7 cellular contexts compared by ENCODE assay signal in genomic region chr22:21817497-21817853, GRCh38. TPM values are rescaled to one million over a fixed set of nuclear protein-coding genes. Genes with fewer than 3 reads are reported as not detected.
A peak's percentile ranks its signal among the peaks of the same experiment; 100 is the strongest.
DNase-seq lines count a peak whose midpoint lies in the region; ATAC-seq and TF ChIP-seq lines count a peak whose summit lies in the region.
"Not testable (repeated sequence)": the region's sequence is repeated elsewhere in the genome, so short reads cannot be mapped to it uniquely, and the experiment has no call there.

No MANE protein-coding gene starts in this region.

- peak overlapping the region; percentile 26 for H3K4me3 ChIP-seq in HFF-Myc (replicated peaks; ENCODE audit: low read depth, low read length)
- not testable (repeated sequence) for H3K4me3 ChIP-seq in colonic mucosa, right atrium auricular region, smooth muscle cell

- not testable (repeated sequence) for TF ChIP-seq CTCF in HFF-Myc (IDR thresholded peaks at IDR 0.05; ENCODE audit: low read depth, low read length, missing control alignments); colonic mucosa (IDR thresholded peaks at IDR 0.05); right atrium auricular region (IDR thresholded peaks at IDR 0.05); smooth muscle cell (IDR thresholded peaks at IDR 0.05; ENCODE audit: borderline replicate concordance, insufficient read depth, poor library complexity, severe bottlenecking)

- peaks cover 70 to 81% (median 76%) of the 10 kb centered on the region in 3 donors for H3K4me1 Mint-ChIP-seq in T-cell
- H3K4me1 Mint-ChIP-seq in activated naive CD4-positive, alpha-beta T cell treated with anti-CD3 and anti-CD28 coated beads for 36 hours (ENCODE audit: low read depth): peaks cover 62% of the 10 kb centered on the region
- H3K4me1 Mint-ChIP-seq in naive thymus-derived CD8-positive, alpha-beta T cell: peaks cover 33 to 86% (median 71%) of the 10 kb centered on the region in 4 donors

- H3K9ac ChIP-seq in colonic mucosa (ENCODE audit: low read depth in 2 of 2, low read length in 2 of 2): not testable (repeated sequence)
- peak overlapping the region; percentile 71 for H3K9ac ChIP-seq in smooth muscle cell (ENCODE audit: low read depth)

- ATAC-seq in T-cell (replicated peaks in 1 of 4); naive thymus-derived CD8-positive, alpha-beta T cell: not testable (repeated sequence)

- intact Hi-C loops in activated naive CD4-positive, alpha-beta T cell treated with anti-CD3 and anti-CD28 coated beads for 36 hours (cut with micrococcal nuclease); colonic mucosa (cut with DNase I): not testable (repeated sequence)

- not testable (repeated sequence) for H3K27me3 Mint-ChIP-seq in T-cell; activated naive CD4-positive, alpha-beta T cell treated with anti-CD3 and anti-CD28 coated beads for 36 hours (ENCODE audit: low read depth); naive thymus-derived CD8-positive, alpha-beta T cell

- H3K27ac ChIP-seq in colonic mucosa: peak overlapping the region; percentile 49
- H3K27ac ChIP-seq in right atrium auricular region: peak overlapping the region; percentile 24 to 72
- peak overlapping the region; percentile 92 for H3K27ac ChIP-seq in smooth muscle cell (ENCODE audit: low read depth)

- H3K4me2 ChIP-seq in smooth muscle cell: peak overlapping the region; percentile 38

- H2AFZ ChIP-seq in smooth muscle cell (ENCODE audit: low read depth): not testable (repeated sequence)

- peak overlapping the region; percentile 69 to 72 (median 70) for H3K4me3 Mint-ChIP-seq in T-cell
- not testable (repeated sequence) for H3K4me3 Mint-ChIP-seq in activated naive CD4-positive, alpha-beta T cell treated with anti-CD3 and anti-CD28 coated beads for 36 hours
- H3K4me3 Mint-ChIP-seq in naive thymus-derived CD8-positive, alpha-beta T cell: peak overlapping the region; percentile 58 to 87 (median 80)

- CTCF ChIA-PET in T-cell (lab: Charles Lee): not testable (repeated sequence)
- CTCF ChIA-PET in activated naive CD4-positive, alpha-beta T cell treated with anti-CD3 and anti-CD28 coated beads for 36 hours (lab: Charles Lee): interaction anchor here (0.7 kb wide), 1 partner anchor 24 kb away, joined by 3 read pairs; no protein-coding TSS in a partner anchor

- H3F3A ChIP-seq in smooth muscle cell (ENCODE audit: low read depth): not testable (repeated sequence)

- H3K9me3 ChIP-seq in colonic mucosa; right atrium auricular region; smooth muscle cell (replicated peaks; ENCODE audit: low read depth): not testable (repeated sequence)

- not testable (repeated sequence) for H3K36me3 ChIP-seq in colonic mucosa; right atrium auricular region; smooth muscle cell (ENCODE audit: low read depth)

- peaks cover 98% of the 10 kb centered on the region for H4K20me1 ChIP-seq in smooth muscle cell (ENCODE audit: low read depth)

- peaks cover 12% of the 10 kb centered on the region for H3K4me1 ChIP-seq in colonic mucosa
- peaks cover 0 to 60% of the 10 kb centered on the region in 2 donors for H3K4me1 ChIP-seq in right atrium auricular region
- H3K4me1 ChIP-seq in smooth muscle cell (ENCODE audit: low read depth): peaks cover 15% of the 10 kb centered on the region

- H3K27me3 ChIP-seq in colonic mucosa; right atrium auricular region; smooth muscle cell (ENCODE audit: low read depth): not testable (repeated sequence)

- H3K79me2 ChIP-seq in smooth muscle cell (ENCODE audit: low read depth): peaks cover 81% of the 10 kb centered on the region

- POLR2A ChIA-PET in T-cell (lab: Charles Lee): not testable (repeated sequence)
- POLR2A ChIA-PET in naive thymus-derived CD8-positive, alpha-beta T cell (lab: Charles Lee): interaction anchor here (0.6 to 1.3 kb wide), 5 partner anchors 43 to 1767 kb away, joined by 3 to 8 read pairs (median 3); partner anchors contain the start of genes MAPK1 and YPEL1

- peak overlapping the region; percentile 97 to 98 for H3K27ac Mint-ChIP-seq in T-cell
- peak overlapping the region; percentile 73 for H3K27ac Mint-ChIP-seq in activated naive CD4-positive, alpha-beta T cell treated with anti-CD3 and anti-CD28 coated beads for 36 hours
- peak overlapping the region; percentile 93 to 100 (median 97) for H3K27ac Mint-ChIP-seq in naive thymus-derived CD8-positive, alpha-beta T cell

- H3K9me3 Mint-ChIP-seq in T-cell; activated naive CD4-positive, alpha-beta T cell treated with anti-CD3 and anti-CD28 coated beads for 36 hours; naive thymus-derived CD8-positive, alpha-beta T cell: not testable (repeated sequence)

- not testable (repeated sequence) for DNase-seq in HFF-Myc (ENCODE audit: extremely low read depth, low read depth); T-cell; activated naive CD4-positive, alpha-beta T cell treated with anti-CD3 and anti-CD28 coated beads for 36 hours; colonic mucosa; right atrium auricular region (ENCODE audit: low spot score); naive thymus-derived CD8-positive, alpha-beta T cell; smooth muscle cell (lab: John Stamatoyannopoulos, UW; ENCODE audit: unreplicated experiment)

- WGBS in smooth muscle cell (ENCODE audit: low lambda C conversion rate): 97% methylated on average over 3 of the region's 3 CpGs

- peaks cover 10% of the 10 kb centered on the region for H3K36me3 Mint-ChIP-seq in T-cell
- H3K36me3 Mint-ChIP-seq in activated naive CD4-positive, alpha-beta T cell treated with anti-CD3 and anti-CD28 coated beads for 36 hours (ENCODE audit: low read depth); naive thymus-derived CD8-positive, alpha-beta T cell: not testable (repeated sequence)

RNA-seq across cellular contexts. Expression of gene MAPK1, which starts 50.0 kb away (rescaled TPM):
- total RNA-seq in T-cell: 100 to 1,000 TPM in 4 of 5 donors, 10 to 100 TPM in 1; 85.0 to 114 (median 110) TPM
- total RNA-seq in activated naive CD4-positive, alpha-beta T cell treated with anti-CD3 and anti-CD28 coated beads for 36 hours: 10 to 100 TPM; 74.0 to 82.6 TPM
- 100 to 1,000 TPM; 140 to 147 TPM for total RNA-seq in colonic mucosa
- 10 to 100 TPM; 39.7 to 42.6 TPM for total RNA-seq in right atrium auricular region
- 100 to 1,000 TPM; 119 TPM for total RNA-seq in naive thymus-derived CD8-positive, alpha-beta T cell
- 10 to 100 TPM; 62.9 to 92.8 (median 78.9) TPM for polyA plus RNA-seq in naive thymus-derived CD8-positive, alpha-beta T cell
- 57.1 and 69.3 TPM in 2 replicates for total RNA-seq in smooth muscle cell
- polyA plus RNA-seq in smooth muscle cell: 53.7 and 62.3 TPM in 2 replicates
